Comparison of ENCODE assay signal across 1 cellular context in genomic region chr16:50096791-50097190, GRCh38.
TF ChIP-seq lines count a peak whose summit lies in the region.

No MANE protein-coding gene starts in this region.

TF ChIP-seq in IMR-90, 13 proteins besides CTCF, POLR2A, EP300 and RAD21:
- TF ChIP-seq NFE2L2 (IDR thresholded peaks at IDR 0.05; ENCODE audit: low read depth, low read length) (peak; percentile 49; the same call in 1 of the 2 replicates), MAZ (IDR thresholded peaks at IDR 0.05; ENCODE audit: borderline replicate concordance, low read depth, low read length) (no peak)
